Comparison of ENCODE assay signal across 9 cellular contexts in the genomic region with DNA sequence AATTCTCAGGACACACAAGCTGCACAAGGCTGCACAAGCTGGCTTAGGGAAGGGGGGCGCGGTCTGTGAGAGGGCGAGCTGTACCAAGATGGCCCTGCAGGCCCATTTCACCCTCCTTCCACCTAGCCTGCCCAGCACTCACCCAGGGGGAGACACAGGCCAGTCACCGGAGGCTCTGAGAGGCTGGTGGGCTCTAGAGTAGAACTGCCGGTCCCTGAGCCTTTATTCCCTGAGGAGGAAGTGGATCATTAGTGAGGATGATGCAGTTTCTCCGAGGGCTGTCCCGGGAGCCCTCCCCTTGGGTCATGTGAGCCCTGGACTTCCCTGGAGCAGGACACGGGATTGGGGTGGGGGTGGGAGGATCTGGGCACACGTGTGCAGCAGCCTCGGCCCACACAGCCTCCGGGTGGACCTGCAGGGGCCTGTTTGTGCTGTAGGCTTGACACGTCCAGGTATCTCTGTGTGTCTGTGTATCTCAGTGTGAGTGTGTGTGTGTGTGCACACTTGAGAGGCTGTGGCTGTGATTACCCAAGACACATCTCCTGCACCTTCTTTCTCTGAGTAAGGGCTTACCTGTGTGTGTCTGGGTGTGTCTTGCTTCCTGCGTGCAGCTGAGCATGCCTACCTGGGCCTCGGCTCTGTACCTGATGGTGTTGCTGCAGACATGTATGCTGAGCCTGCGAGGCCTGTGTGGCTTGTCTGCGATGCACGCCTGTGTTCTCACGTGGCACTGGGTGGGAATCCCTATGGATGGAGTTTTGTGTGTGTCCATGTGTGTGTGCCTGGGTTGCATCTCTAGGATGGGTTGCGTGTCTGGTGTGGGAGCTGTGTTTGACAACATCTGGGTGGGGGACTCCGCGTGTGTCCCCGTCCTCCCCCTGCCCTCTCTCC. TPM values are rescaled to one million over a fixed set of nuclear protein-coding genes. Genes with fewer than 3 reads are reported as not detected.
A peak's percentile ranks its signal among the peaks of the same experiment; 100 is the strongest.
DNase-seq lines count a peak whose midpoint lies in the region; ATAC-seq, FAIRE-seq and TF ChIP-seq lines count a peak whose summit lies in the region.
"Had no signal": no experiment of that assay in that cellular context is flagged by ENCODE, and none has a peak within 500 bp of the region (broad histone marks: within the 10 kb centered on the region; RNA-seq: fewer than 3 reads in every experiment).

A gene (minus strand): TSS at position 195 of the 891 bp plus-strand sequence. CDS start 328 bp downstream, outside the sequence.

- DNase-seq in activated naive CD4-positive, alpha-beta T cell treated with anti-CD3 and anti-CD28 coated beads, Interleukin-2, amount 50 U/mL, for 72 hours (ENCODE audit: low spot score in 2 of 2): peak in 1 of 2 donors; percentile 14
- no peak for DNase-seq in small intestine
- DNase-seq in HCEC 1CT: no peak
- DNase-seq in NCI-H1694 (lab: John Stamatoyannopoulos, UW): no peak
- DNase-seq: NCI-H1694 treated with DMSO at 0.1 percent for 48 hours had no signal

- CTCF ChIA-PET in HEK293 (lab: Yijun Ruan, JAX): interaction anchor here (0.7 to 1.4 kb wide), 3 partner anchors 15 to 367 kb away, joined by 3 to 4 read pairs (median 3); no protein-coding TSS in a partner anchor

- H3K4me1 ChIP-seq in HEK293 (ENCODE audit: control insufficient read depth, insufficient read depth, low read length) (no peaks in the 10 kb centered on the region), small intestine (ENCODE audit: control insufficient read depth in 2 of 2, insufficient read depth in 1 of 2, low read depth in 1 of 2, low read length in 1 of 2) (no peaks in the 10 kb centered on the region)

- POLR2A ChIA-PET in HEK293 (lab: Yijun Ruan, JAX): interaction anchor here (0.5 to 0.6 kb wide), 3 partner anchors 16 to 38 kb away, joined by 3 read pairs; no protein-coding TSS in a partner anchor

- no peak for ATAC-seq in activated naive CD4-positive, alpha-beta T cell treated with anti-CD3 and anti-CD28 coated beads, Interleukin-2, amount 50 U/mL, for 72 hours
- ATAC-seq in GM19397 (IDR thresholded peaks at IDR 0.05; ENCODE audit: unreplicated experiment) (no peak), GM18873 (IDR thresholded peaks at IDR 0.05; ENCODE audit: low FRiP score, unreplicated experiment) (no peak)

- no peak for TF ChIP-seq CTCF in HEK293 (tag by site-specific recombination; IDR thresholded peaks at IDR 0.05)

- H3K27ac Mint-ChIP-seq in activated naive CD4-positive, alpha-beta T cell treated with anti-CD3 and anti-CD28 coated beads, Interleukin-2, amount 50 U/mL, for 72 hours: peak within 1 kb of the TSS in 1 of 2 donors; percentile 32

- no peak for FAIRE-seq in small intestine (lab: Jason Lieb, UNC)

- H3K9me3 ChIP-seq in HEK293 (ENCODE audit: control insufficient read depth, insufficient read depth, low read depth, low read length): no peaks in the 10 kb centered on the region
- H3K9me3 ChIP-seq in iPS-18c (ENCODE audit: control insufficient read depth, insufficient read depth, low read length): no peaks in the 10 kb centered on the region
- no peaks in the 10 kb centered on the region for H3K9me3 ChIP-seq in small intestine (ENCODE audit: control insufficient read depth, low read depth)

- no peaks in the 10 kb centered on the region for H3K36me3 Mint-ChIP-seq in activated naive CD4-positive, alpha-beta T cell treated with anti-CD3 and anti-CD28 coated beads, Interleukin-2, amount 50 U/mL, for 72 hours

- no peak within 1 kb of the TSS for H3K27ac ChIP-seq in HEK293 (ENCODE audit: extremely low read depth, low read depth, low read length)
- peak within 1 kb of the TSS; percentile 43 to 81 for H3K27ac ChIP-seq in small intestine (ENCODE audit: low read depth in 1 of 2, low read length in 1 of 2)

- no peaks in the 10 kb centered on the region for H3K27me3 ChIP-seq in small intestine (ENCODE audit: control insufficient read depth in 2 of 2, insufficient read depth in 2 of 2, low read length in 2 of 2)

- H3K4me3 ChIP-seq in HEK293 (ENCODE audit: low read depth, low read length) (no peak within 1 kb of the TSS), iPS-18c (ENCODE audit: insufficient read depth, low read depth, low read length) (peak within 1 kb of the TSS; percentile 31), small intestine (ENCODE audit: low read depth in 1 of 2, low read length in 2 of 2) (peak within 1 kb of the TSS; percentile 25 to 73)

- H3K36me3 ChIP-seq in HEK293 (ENCODE audit: control insufficient read depth in 2 of 2, insufficient read depth in 1 of 2, low read length in 2 of 2) (no peaks in the 10 kb centered on the region), small intestine (ENCODE audit: control insufficient read depth in 2 of 2, insufficient read depth in 2 of 2, low read length in 2 of 2) (no peaks in the 10 kb centered on the region)

- no peaks in the 10 kb centered on the region for H3K9me3 Mint-ChIP-seq in activated naive CD4-positive, alpha-beta T cell treated with anti-CD3 and anti-CD28 coated beads, Interleukin-2, amount 50 U/mL, for 72 hours

- 53 to 63% (median 57%) methylated on average over 22 of the region's 22 CpGs for WGBS in small intestine, 3 donors

TF ChIP-seq in HEK293, 187 proteins besides CTCF, POLR2A, EP300 and RAD21:
- TF ChIP-seq SETDB1 (IDR thresholded peaks at IDR 0.05; ENCODE audit: insufficient read length, low read length): no peak
- TF ChIP-seq ZNF837 (tag by site-specific recombination; IDR thresholded peaks at IDR 0.05): no peak
- TF ChIP-seq ZNF549 (tag by site-specific recombination; IDR thresholded peaks at IDR 0.05): no peak
- TF ChIP-seq, protein P1, sequence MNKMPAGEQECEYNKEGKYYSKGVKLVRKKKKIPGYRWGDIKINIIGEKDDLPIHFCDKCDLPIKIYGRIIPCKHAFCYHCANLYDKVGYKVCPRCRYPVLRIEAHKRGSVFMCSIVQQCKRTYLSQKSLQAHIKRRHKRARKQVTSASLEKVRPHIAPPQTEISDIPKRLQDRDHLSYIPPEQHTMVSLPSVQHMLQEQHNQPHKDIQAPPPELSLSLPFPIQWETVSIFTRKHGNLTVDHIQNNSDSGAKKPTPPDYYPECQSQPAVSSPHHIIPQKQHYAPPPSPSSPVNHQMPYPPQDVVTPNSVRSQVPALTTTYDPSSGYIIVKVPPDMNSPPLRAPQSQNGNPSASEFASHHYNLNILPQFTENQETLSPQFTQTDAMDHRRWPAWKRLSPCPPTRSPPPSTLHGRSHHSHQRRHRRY (tag by site-specific recombination; IDR thresholded peaks at IDR 0.05): no peak
- no peak for TF ChIP-seq ZNF394 (tag by site-specific recombination; IDR thresholded peaks at IDR 0.05; ENCODE audit: borderline replicate concordance)
- TF ChIP-seq BCL11A (tag by site-specific recombination; IDR thresholded peaks at IDR 0.05; ENCODE audit: low read depth): no peak
- no peak for TF ChIP-seq ZBTB7A (tag by site-specific recombination; IDR thresholded peaks at IDR 0.05; ENCODE audit: low read depth)
- TF ChIP-seq ZNF350 (tag by site-specific recombination; IDR thresholded peaks at IDR 0.05): no peak
- TF ChIP-seq ZNF341 (tag by site-specific recombination; IDR thresholded peaks at IDR 0.05; ENCODE audit: low read depth): peak; percentile 65
- no peak for TF ChIP-seq ZNF701 (tag by site-specific recombination; IDR thresholded peaks at IDR 0.05)
- TF ChIP-seq, protein P2, sequence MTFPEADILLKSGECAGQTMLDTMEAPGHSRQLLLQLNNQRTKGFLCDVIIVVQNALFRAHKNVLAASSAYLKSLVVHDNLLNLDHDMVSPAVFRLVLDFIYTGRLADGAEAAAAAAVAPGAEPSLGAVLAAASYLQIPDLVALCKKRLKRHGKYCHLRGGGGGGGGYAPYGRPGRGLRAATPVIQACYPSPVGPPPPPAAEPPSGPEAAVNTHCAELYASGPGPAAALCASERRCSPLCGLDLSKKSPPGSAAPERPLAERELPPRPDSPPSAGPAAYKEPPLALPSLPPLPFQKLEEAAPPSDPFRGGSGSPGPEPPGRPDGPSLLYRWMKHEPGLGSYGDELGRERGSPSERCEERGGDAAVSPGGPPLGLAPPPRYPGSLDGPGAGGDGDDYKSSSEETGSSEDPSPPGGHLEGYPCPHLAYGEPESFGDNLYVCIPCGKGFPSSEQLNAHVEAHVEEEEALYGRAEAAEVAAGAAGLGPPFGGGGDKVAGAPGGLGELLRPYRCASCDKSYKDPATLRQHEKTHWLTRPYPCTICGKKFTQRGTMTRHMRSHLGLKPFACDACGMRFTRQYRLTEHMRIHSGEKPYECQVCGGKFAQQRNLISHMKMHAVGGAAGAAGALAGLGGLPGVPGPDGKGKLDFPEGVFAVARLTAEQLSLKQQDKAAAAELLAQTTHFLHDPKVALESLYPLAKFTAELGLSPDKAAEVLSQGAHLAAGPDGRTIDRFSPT (tag by site-specific recombination; IDR thresholded peaks at IDR 0.05): no peak
- TF ChIP-seq ZFHX2 (tag by site-specific recombination; conservative IDR thresholded peaks at IDR 0.05): peak; percentile 51
- no peak for TF ChIP-seq ZNF660 (tag by site-specific recombination; IDR thresholded peaks at IDR 0.05)
- no peak for TF ChIP-seq SP7 (tag by site-specific recombination; IDR thresholded peaks at IDR 0.05)

RNA-seq across cellular contexts. Expression of the gene that starts here (rescaled TPM):
- 10 to 100 TPM; 20.3 to 30.0 TPM for total RNA-seq in activated naive CD4-positive, alpha-beta T cell treated with anti-CD3 and anti-CD28 coated beads, Interleukin-2, amount 50 U/mL, for 72 hours
- 10 to 100 TPM; 22.8 to 36.2 (median 30.4) TPM for polyA plus RNA-seq in small intestine
